7 cellular contexts compared by ENCODE assay signal in the genomic region with DNA sequence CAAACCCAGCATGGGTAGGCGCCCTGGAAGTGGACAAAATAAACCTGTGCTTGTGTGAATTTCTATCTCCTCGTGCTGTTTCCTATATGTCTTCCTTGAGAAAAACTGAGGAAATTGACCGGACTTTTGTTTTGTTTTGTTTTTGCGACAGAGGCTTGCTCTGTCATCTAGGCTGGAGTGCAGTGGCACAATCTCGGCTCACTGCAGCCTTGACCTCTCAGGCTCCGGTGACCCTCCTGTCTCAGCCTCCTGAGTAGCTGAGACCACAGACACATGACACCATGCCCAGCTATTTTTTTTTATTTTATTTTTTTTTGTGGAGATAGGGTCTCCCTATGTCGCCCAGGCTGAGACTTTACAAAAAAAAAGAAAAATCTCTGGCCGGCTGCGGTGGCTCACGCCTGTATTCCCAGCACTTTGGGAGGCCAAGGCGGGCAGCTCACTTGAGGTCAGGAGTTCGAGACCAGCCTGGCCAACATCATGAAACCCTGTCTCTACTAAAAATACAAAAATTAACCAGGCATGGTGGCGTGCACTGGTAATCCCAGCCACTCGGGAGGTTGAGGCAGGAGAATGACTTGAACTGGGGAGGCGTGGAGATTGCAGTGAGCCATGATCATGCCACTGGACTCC.
"Had no signal": no experiment of that assay in that cellular context is flagged by ENCODE, and none has a peak within 500 bp of the region (broad histone marks: within the 10 kb centered on the region; RNA-seq: fewer than 3 reads in every experiment).

No MANE protein-coding gene starts in this region.

- H3K4me2 ChIP-seq: KMS-11 had no signal

- DNase-seq: IMR-90, KBM-7, KG1 had no signal

- FAIRE-seq: HTR-8/SVneo, K562 had no signal

- H3K27ac Mint-ChIP-seq: IgD-negative memory B cell had no signal

- H3K4me3 Mint-ChIP-seq: IgD-negative memory B cell had no signal

- H3K36me3 Mint-ChIP-seq: IgD-negative memory B cell had no signal

- H3K27ac ChIP-seq: KMS-11 had no signal

- H3K9ac ChIP-seq: KMS-11 had no signal

- H3K9me3 Mint-ChIP-seq: IgD-negative memory B cell had no signal

- H3K4me3 ChIP-seq: K562 had no signal
